15 cellular contexts compared by ENCODE assay signal in the genomic region with DNA sequence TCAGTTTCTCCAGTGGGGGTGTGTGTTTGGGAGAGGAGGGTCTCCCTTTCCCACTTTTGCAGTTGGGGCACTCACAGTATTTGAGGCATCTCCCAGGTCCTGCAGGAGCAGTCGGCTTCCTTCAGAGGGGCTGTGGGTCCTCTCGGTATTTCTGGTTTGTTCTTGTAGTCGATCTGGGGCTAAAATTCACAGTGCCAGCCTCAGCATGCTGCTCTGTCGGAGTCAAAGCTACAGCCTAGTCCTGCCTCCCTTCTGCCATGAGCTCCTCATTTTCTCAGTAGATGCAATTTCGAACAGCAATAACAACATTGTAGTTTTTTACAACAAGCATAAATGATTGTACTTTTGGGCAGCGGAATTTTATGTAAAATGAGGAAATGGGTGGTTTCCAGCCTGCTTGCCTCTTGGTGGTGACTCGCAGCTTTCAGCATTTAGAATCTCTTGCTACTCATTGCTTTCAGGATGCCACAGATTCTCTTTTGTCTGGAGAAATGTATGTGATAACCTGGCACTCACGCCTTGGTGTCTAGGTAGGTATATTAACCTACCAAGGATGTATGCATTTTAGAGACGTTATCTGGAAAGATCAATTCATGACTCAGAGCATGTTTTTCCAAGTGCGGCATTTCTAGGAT.
DNase-seq lines count a peak whose midpoint lies in the region; ATAC-seq and TF ChIP-seq lines count a peak whose summit lies in the region.
"Had no signal": no experiment of that assay in that cellular context is flagged by ENCODE, and none has a peak within 500 bp of the region (broad histone marks: within the 10 kb centered on the region; RNA-seq: fewer than 3 reads in every experiment).

No MANE protein-coding gene starts in this region.

- H4K5ac ChIP-seq in IMR-90 (ENCODE audit: low read depth, low read length), result no peak overlapping the region

- no peak overlapping the region for H3K4me3 ChIP-seq in IMR-90 (ENCODE audit: insufficient read depth, low read depth, low read length)
- H3K4me3 ChIP-seq: lower lobe of right lung had no signal

- no peak for TF ChIP-seq CTCF in IMR-90 (conservative IDR thresholded peaks at IDR 0.05; ENCODE audit: low read depth, low read length)
- TF ChIP-seq CTCF in omental fat pad (IDR thresholded peaks at IDR 0.05), result no peak

- peak overlapping the region; percentile 18 for H3K4me3 Mint-ChIP-seq in activated T-helper 17 cell treated with anti-CD3 and anti-CD28 coated beads, Interleukin-2, amount 50 U/mL, for 72 hours
- H3K4me3 Mint-ChIP-seq: activated naive CD4-positive, alpha-beta T cell treated with anti-CD3 and anti-CD28 coated beads, Interleukin-2, amount 10 ng/mL, durations not matched to agents 7 days and 5 days; stimulated activated effector memory CD8-positive, alpha-beta T cell treated with anti-CD3 and anti-CD28 coated beads, Interleukin-12 subunit alpha, Interleukin-12 subunit beta, amount 100 ng/mL, for 72 hours had no signal

- H3K36me3 ChIP-seq in ES-I3 (ENCODE audit: insufficient read depth, low read length) (no peaks in the 10 kb centered on the region), IMR-90 (ENCODE audit: control insufficient read depth, insufficient read depth, low read length) (no peaks in the 10 kb centered on the region)
- H3K36me3 ChIP-seq: lower lobe of right lung had no signal

- H4K20me1 ChIP-seq in IMR-90 (ENCODE audit: insufficient read depth, low read length), result no peaks in the 10 kb centered on the region

- H2BK15ac ChIP-seq in IMR-90 (ENCODE audit: low read depth, low read length), result no peak overlapping the region

- dilution Hi-C loops in IMR-90 (cut with HindIII; ENCODE audit: low sequenced_read_pairs, unreplicated experiment), result no loop called here

- H2BK20ac ChIP-seq in IMR-90 (ENCODE audit: low read depth, low read length), result no peak overlapping the region

- no peak overlapping the region for H3K23ac ChIP-seq in IMR-90 (ENCODE audit: low read depth, low read length)

- no peak overlapping the region for H3K27ac ChIP-seq in IMR-90 (ENCODE audit: insufficient read depth, low read length)
- H3K27ac ChIP-seq: lower lobe of right lung had no signal

- no peak overlapping the region for H4K91ac ChIP-seq in IMR-90 (ENCODE audit: insufficient read depth, low read depth, low read length)

- no peak overlapping the region for H2AK5ac ChIP-seq in IMR-90 (ENCODE audit: low read depth, low read length)

- peaks cover 6% of the 10 kb centered on the region; the same call in 1 of the 2 replicates for H3K27me3 ChIP-seq in IMR-90 (ENCODE audit: control insufficient read depth, insufficient read depth, low read length)

- ATAC-seq in IMR-90 (ENCODE audit: low read depth) (no peak), omental fat pad (ENCODE audit: low FRiP score) (no peak), HG03159 (IDR thresholded peaks at IDR 0.05; ENCODE audit: unreplicated experiment) (no peak), left colon (no peak), GM18520 (IDR thresholded peaks at IDR 0.05; ENCODE audit: unreplicated experiment) (no peak)
- no peak for ATAC-seq in activated T-helper 17 cell treated with anti-CD3 and anti-CD28 coated beads, Interleukin-2, amount 50 U/mL, for 72 hours (replicated peaks)
- ATAC-seq: lower lobe of right lung; stimulated activated effector memory CD8-positive, alpha-beta T cell treated with anti-CD3 and anti-CD28 coated beads, Interleukin-12 subunit alpha, Interleukin-12 subunit beta, amount 100 ng/mL, for 72 hours had no signal

- H3K9me3 ChIP-seq in ES-I3 (ENCODE audit: control insufficient read depth, insufficient read depth, low read length), result peaks cover 5% of the 10 kb centered on the region; the same call in 1 of the 2 replicates
- no peaks in the 10 kb centered on the region for H3K9me3 ChIP-seq in IMR-90 (ENCODE audit: control insufficient read depth, insufficient read depth, low read length)
- H3K9me3 ChIP-seq: lower lobe of right lung had no signal

- H2AFZ ChIP-seq in IMR-90 (replicated peaks; ENCODE audit: low read length, poor library complexity), result no peak overlapping the region

- H3K4ac ChIP-seq in IMR-90 (ENCODE audit: low read depth, low read length), result no peak overlapping the region

- H4K8ac ChIP-seq in IMR-90 (ENCODE audit: low read depth in 2 of 2, low read length in 2 of 2), result no peak overlapping the region

- H3K4me1 Mint-ChIP-seq in activated T-helper 17 cell treated with anti-CD3 and anti-CD28 coated beads, Interleukin-2, amount 50 U/mL, for 72 hours, result peaks cover 13% of the 10 kb centered on the region

- no peak for TF ChIP-seq POLR2A in IMR-90 (IDR thresholded peaks at IDR 0.05; ENCODE audit: low read depth, low read length)

- 87% methylated on average over 3 of the region's 10 CpGs; no CpG with 5 or more reads in 1 of the 2 experiments for WGBS in IMR-90 (ENCODE audit: extremely low coverage in 2 of 2, insufficient read length in 1 of 2), 2 experiments

- no peak overlapping the region for H2AK9ac ChIP-seq in IMR-90 (replicated peaks; ENCODE audit: low read depth, low read length, poor library complexity)

- no peaks in the 10 kb centered on the region for H3K9me1 ChIP-seq in IMR-90 (ENCODE audit: insufficient read depth, low read length)

- in situ Hi-C loops in IMR-90 (cut with MboI; ENCODE audit: low sequenced_read_pairs), result loop anchor here (5.0 kb wide), 1 partner anchor 224 kb away; no protein-coding TSS in a partner anchor

- H3K4me2 ChIP-seq in IMR-90 (ENCODE audit: low read depth, low read length), result no peak overlapping the region

- H3K27ac Mint-ChIP-seq in activated T-helper 17 cell treated with anti-CD3 and anti-CD28 coated beads, Interleukin-2, amount 50 U/mL, for 72 hours, result peak overlapping the region; percentile 23
- H3K27ac Mint-ChIP-seq: activated naive CD4-positive, alpha-beta T cell treated with anti-CD3 and anti-CD28 coated beads, Interleukin-2, amount 10 ng/mL, durations not matched to agents 7 days and 5 days had no signal

- no peak overlapping the region for H2BK120ac ChIP-seq in IMR-90 (ENCODE audit: low read depth, low read length)

- peaks cover 19% of the 10 kb centered on the region for H3K4me1 ChIP-seq in ES-I3 (ENCODE audit: insufficient read depth, low read length)
- H3K4me1 ChIP-seq in IMR-90 (ENCODE audit: control insufficient read depth, insufficient read depth, low read length), result no peaks in the 10 kb centered on the region

- no TSS peak for BruUV-seq in IMR-90 (replicated peaks; lab: Mats Ljungman, UMichigan)

- H3K14ac ChIP-seq in IMR-90 (replicated peaks; ENCODE audit: low read depth, low read length), result no peak overlapping the region

- no peaks in the 10 kb centered on the region for H3K36me3 Mint-ChIP-seq in activated T-helper 17 cell treated with anti-CD3 and anti-CD28 coated beads, Interleukin-2, amount 50 U/mL, for 72 hours (ENCODE audit: low read depth)
- H3K36me3 Mint-ChIP-seq: stimulated activated effector memory CD8-positive, alpha-beta T cell treated with anti-CD3 and anti-CD28 coated beads, Interleukin-12 subunit alpha, Interleukin-12 subunit beta, amount 100 ng/mL, for 72 hours had no signal

- H3K9ac ChIP-seq in ES-I3 (ENCODE audit: low read depth, low read length) (peak overlapping the region; percentile 40), IMR-90 (ENCODE audit: low read depth, low read length) (no peak overlapping the region)

- H3K18ac ChIP-seq in IMR-90 (ENCODE audit: low read depth, low read length), result no peak overlapping the region

- CTCF ChIA-PET in IMR-90 (lab: Yijun Ruan, JAX), result interaction anchor here (1.0 kb wide), 1 partner anchor 213 kb away, joined by 3 read pairs; no protein-coding TSS in a partner anchor

- no peaks in the 10 kb centered on the region for H3K79me1 ChIP-seq in IMR-90 (ENCODE audit: low read depth in 1 of 2, low read length in 2 of 2)

- H2BK5ac ChIP-seq in IMR-90 (ENCODE audit: low read depth, low read length, poor library complexity, severe bottlenecking), result no peak overlapping the region

- POLR2A ChIA-PET in IMR-90 (lab: Charles Lee; ENCODE audit: unreplicated experiment), result no interaction called here

- intact Hi-C loops in IMR-90 (cut with micrococcal nuclease) (no loop called here), left colon (cut with DNase I, micrococcal nuclease) (loop anchor here (5.0 to 10.0 kb wide), 2 partner anchors 224 to 227 kb away; no protein-coding TSS in a partner anchor)

- TF ChIP-seq RAD21 in IMR-90 (IDR thresholded peaks at IDR 0.05; ENCODE audit: low read length), result no peak

- peaks cover 5% of the 10 kb centered on the region for H3K9me3 Mint-ChIP-seq in activated T-helper 17 cell treated with anti-CD3 and anti-CD28 coated beads, Interleukin-2, amount 50 U/mL, for 72 hours

- no peak overlapping the region for H3K56ac ChIP-seq in IMR-90 (ENCODE audit: extremely low read depth, insufficient read depth, low read length)

- H3K27me3 Mint-ChIP-seq in activated T-helper 17 cell treated with anti-CD3 and anti-CD28 coated beads, Interleukin-2, amount 50 U/mL, for 72 hours, result no peaks in the 10 kb centered on the region
- H3K27me3 Mint-ChIP-seq: activated naive CD4-positive, alpha-beta T cell treated with anti-CD3 and anti-CD28 coated beads, Interleukin-2, amount 10 ng/mL, durations not matched to agents 7 days and 5 days had no signal

- DNase-seq in IMR-90, result peak; percentile 10
- DNase-seq in iris pigment epithelial cell (ENCODE audit: low read depth), result peak; percentile 6
- DNase-seq in omental fat pad (ENCODE audit: low spot score), result no peak
- no peak for DNase-seq in left colon
- DNase-seq: activated CD4-positive, alpha-beta T cell treated with anti-CD3 and anti-CD28 coated beads, Interleukin-2, amount 50 U/mL, for 4 hours; activated naive CD4-positive, alpha-beta T cell treated with anti-CD3 and anti-CD28 coated beads, Interleukin-2, amount 10 ng/mL, durations not matched to agents 7 days and 5 days; foreskin fibroblast; lower lobe of right lung; stimulated activated CD4-positive, alpha-beta T cell treated with anti-CD3 and anti-CD28 coated beads, Interleukin-1b, Interleukin-23, amount 100 ng/mL, for 48 hours; T-helper 1 cell had no signal

TF ChIP-seq in IMR-90, 13 proteins besides CTCF, POLR2A, EP300 and RAD21:
- TF ChIP-seq FOS (IDR thresholded peaks at IDR 0.05; ENCODE audit: low read depth, low read length), result no peak
- TF ChIP-seq RFX5 (IDR thresholded peaks at IDR 0.05; ENCODE audit: low read depth, low read length), result no peak
- no peak for TF ChIP-seq BHLHE40 (IDR thresholded peaks at IDR 0.05; ENCODE audit: low read depth, low read length)

Comparison
In these comparisons a context has a peak if more than half of its experiments do, and no peak if none do; other contexts are left out.
1. DNase-seq: peak in IMR-90 (single experiment) and iris pigment epithelial cell (single experiment); none in omental fat pad (single experiment) and left colon (0 of 2).